Comparison of ENCODE assay signal across 22 cellular contexts in genomic region chr5:93715776-93716175, GRCh38.
"Had no signal": no experiment of that assay in that cellular context is flagged by ENCODE, and none has a peak within 500 bp of the region (broad histone marks: within the 10 kb centered on the region; RNA-seq: fewer than 3 reads in every experiment).

No MANE protein-coding gene starts in this region.

- H3K27ac ChIP-seq: cardiac muscle cell, hepatocyte, prostate gland, right atrium auricular region, thoracic aorta, vagina, WERI-Rb-1 had no signal

- DNase-seq: activated CD4-positive, alpha-beta T cell treated with anti-CD3 and anti-CD28 coated beads, Interleukin-2, amount 10 ng/mL, durations not matched to agents 7 days and 5 days; activated CD4-positive, CD25-positive, alpha-beta regulatory T cell treated with anti-CD3 and anti-CD28 coated beads, Interleukin-2, amount 50 U/mL, for 72 hours; activated CD8-positive, alpha-beta memory T cell treated with anti-CD3 and anti-CD28 coated beads, Interleukin-2, amount 10 ng/mL, durations not matched to agents 7 days and 5 days; activated CD8-positive, alpha-beta T cell treated with anti-CD3 and anti-CD28 coated beads for 36 hours; activated effector memory CD4-positive, alpha-beta T cell treated with anti-CD3 and anti-CD28 coated beads, Interleukin-2, amount 50 U/mL, for 16 hours; activated naive CD4-positive, alpha-beta T cell treated with anti-CD3 and anti-CD28 coated beads, Interleukin-2, amount 10 ng/mL, durations not matched to agents 7 days and 5 days; activated naive CD8-positive, alpha-beta T cell treated with anti-CD3 and anti-CD28 coated beads, Interleukin-2, amount 50 U/mL, for 24 hours; activated T-cell treated with anti-CD3 and anti-CD28 coated beads for 4 hours; erythroblast; foreskin fibroblast; stimulated activated CD4-positive, alpha-beta T cell treated with anti-CD3 and anti-CD28 coated beads, Interleukin-4, amount 100 ng/mL, for 24 hours; stimulated activated naive CD4-positive, alpha-beta T cell treated with Interleukin-2 at 50 U/mL for 16 hours had no signal

- H3K4me1 ChIP-seq: prostate gland, right atrium auricular region, vagina had no signal

- H3K4me1 Mint-ChIP-seq: activated naive CD4-positive, alpha-beta T cell treated with anti-CD3 and anti-CD28 coated beads, Interleukin-2, amount 10 ng/mL, durations not matched to agents 7 days and 5 days; activated naive CD8-positive, alpha-beta T cell treated with anti-CD3 and anti-CD28 coated beads, Interleukin-2, amount 50 U/mL, for 24 hours had no signal

- H3K36me3 Mint-ChIP-seq: activated CD8-positive, alpha-beta memory T cell treated with anti-CD3 and anti-CD28 coated beads, Interleukin-2, amount 10 ng/mL, durations not matched to agents 7 days and 5 days; activated naive CD4-positive, alpha-beta T cell treated with anti-CD3 and anti-CD28 coated beads, Interleukin-2, amount 10 ng/mL, durations not matched to agents 7 days and 5 days; type B pancreatic cell had no signal

- H3K27me3 Mint-ChIP-seq: activated CD4-positive, alpha-beta T cell treated with anti-CD3 and anti-CD28 coated beads, Interleukin-2, amount 10 ng/mL, durations not matched to agents 7 days and 5 days; activated CD8-positive, alpha-beta memory T cell treated with anti-CD3 and anti-CD28 coated beads, Interleukin-2, amount 10 ng/mL, durations not matched to agents 7 days and 5 days; activated CD8-positive, alpha-beta T cell treated with anti-CD3 and anti-CD28 coated beads for 36 hours; activated naive CD4-positive, alpha-beta T cell treated with anti-CD3 and anti-CD28 coated beads, Interleukin-2, amount 10 ng/mL, durations not matched to agents 7 days and 5 days; activated naive CD8-positive, alpha-beta T cell treated with anti-CD3 and anti-CD28 coated beads, Interleukin-2, amount 50 U/mL, for 24 hours; memory B cell; type B pancreatic cell had no signal

- H3K79me2 ChIP-seq: hepatocyte had no signal

- H2AFZ ChIP-seq: hepatocyte had no signal

- H3K4me2 ChIP-seq: hepatocyte had no signal

- H3K27ac Mint-ChIP-seq: activated CD4-positive, alpha-beta T cell treated with anti-CD3 and anti-CD28 coated beads, Interleukin-2, amount 10 ng/mL, durations not matched to agents 7 days and 5 days; activated CD8-positive, alpha-beta memory T cell treated with anti-CD3 and anti-CD28 coated beads, Interleukin-2, amount 10 ng/mL, durations not matched to agents 7 days and 5 days; activated CD8-positive, alpha-beta T cell treated with anti-CD3 and anti-CD28 coated beads for 36 hours; activated naive CD4-positive, alpha-beta T cell treated with anti-CD3 and anti-CD28 coated beads, Interleukin-2, amount 10 ng/mL, durations not matched to agents 7 days and 5 days; activated naive CD8-positive, alpha-beta T cell treated with anti-CD3 and anti-CD28 coated beads, Interleukin-2, amount 50 U/mL, for 24 hours; memory B cell; type B pancreatic cell had no signal

- H3K9me3 Mint-ChIP-seq: activated CD4-positive, alpha-beta T cell treated with anti-CD3 and anti-CD28 coated beads, Interleukin-2, amount 10 ng/mL, durations not matched to agents 7 days and 5 days; activated CD8-positive, alpha-beta T cell treated with anti-CD3 and anti-CD28 coated beads for 36 hours; activated naive CD4-positive, alpha-beta T cell treated with anti-CD3 and anti-CD28 coated beads, Interleukin-2, amount 10 ng/mL, durations not matched to agents 7 days and 5 days; activated naive CD8-positive, alpha-beta T cell treated with anti-CD3 and anti-CD28 coated beads, Interleukin-2, amount 50 U/mL, for 24 hours had no signal

- H3K9me3 ChIP-seq: prostate gland, vagina had no signal

- H3K4me3 ChIP-seq: cardiac muscle cell, hepatocyte, prostate gland, right atrium auricular region, thoracic aorta, vagina had no signal

- H3K36me3 ChIP-seq: cardiac muscle cell, prostate gland, right atrium auricular region, thoracic aorta, vagina, WERI-Rb-1 had no signal

- H3K27me3 ChIP-seq: cardiac muscle cell, hepatocyte, right atrium auricular region, vagina had no signal

- H3K4me3 Mint-ChIP-seq: activated CD4-positive, alpha-beta T cell treated with anti-CD3 and anti-CD28 coated beads, Interleukin-2, amount 10 ng/mL, durations not matched to agents 7 days and 5 days; activated CD8-positive, alpha-beta memory T cell treated with anti-CD3 and anti-CD28 coated beads, Interleukin-2, amount 10 ng/mL, durations not matched to agents 7 days and 5 days; activated CD8-positive, alpha-beta T cell treated with anti-CD3 and anti-CD28 coated beads for 36 hours; activated naive CD4-positive, alpha-beta T cell treated with anti-CD3 and anti-CD28 coated beads, Interleukin-2, amount 10 ng/mL, durations not matched to agents 7 days and 5 days; activated naive CD8-positive, alpha-beta T cell treated with anti-CD3 and anti-CD28 coated beads, Interleukin-2, amount 50 U/mL, for 24 hours; memory B cell; neural crest cell; type B pancreatic cell had no signal
